8 cellular contexts compared by ENCODE assay signal in genomic region chr3:140128217-140129137, GRCh38.
DNase-seq lines count a peak whose midpoint lies in the region; ATAC-seq lines count a peak whose summit lies in the region.

No MANE protein-coding gene starts in this region.

- no peaks in the 10 kb centered on the region for H3K4me1 Mint-ChIP-seq in activated naive CD8-positive, alpha-beta T cell treated with anti-CD3 and anti-CD28 coated beads, Interleukin-2, amount 10 ng/mL, durations not matched to agents 7 days and 5 days

- no peak overlapping the region for H3K4me3 Mint-ChIP-seq in activated naive CD8-positive, alpha-beta T cell treated with anti-CD3 and anti-CD28 coated beads, Interleukin-2, amount 10 ng/mL, durations not matched to agents 7 days and 5 days

- no peaks in the 10 kb centered on the region for H3K27me3 Mint-ChIP-seq in activated naive CD8-positive, alpha-beta T cell treated with anti-CD3 and anti-CD28 coated beads, Interleukin-2, amount 10 ng/mL, durations not matched to agents 7 days and 5 days

- intact Hi-C loops in left colon (cut with DNase I, micrococcal nuclease) = no loop called here

- DNase-seq in DMS53 (lab: John Stamatoyannopoulos, UW) (peak; percentile 67), MV-4-11 (lab: John Stamatoyannopoulos, UW) (peak; percentile 37), left colon (peak in 1 of 2 donors; percentile 47), NCI-H187 treated with DMSO at 0.1 percent for 48 hours (lab: John Stamatoyannopoulos, UW) (no peak), Ammon's horn (ENCODE audit: low spot score) (no peak)
- DNase-seq in activated naive CD8-positive, alpha-beta T cell treated with anti-CD3 and anti-CD28 coated beads, Interleukin-2, amount 10 ng/mL, durations not matched to agents 7 days and 5 days = peak; percentile 30

- ATAC-seq in GM19452 (IDR thresholded peaks at IDR 0.05; ENCODE audit: unreplicated experiment) (peak; percentile 60), left colon (peak; percentile 52), GM18498 (IDR thresholded peaks at IDR 0.05; ENCODE audit: unreplicated experiment) (no peak)
- no peak for ATAC-seq in activated naive CD8-positive, alpha-beta T cell treated with anti-CD3 and anti-CD28 coated beads, Interleukin-2, amount 10 ng/mL, durations not matched to agents 7 days and 5 days (ENCODE audit: low read depth)

- no peak overlapping the region for H3K27ac Mint-ChIP-seq in activated naive CD8-positive, alpha-beta T cell treated with anti-CD3 and anti-CD28 coated beads, Interleukin-2, amount 10 ng/mL, durations not matched to agents 7 days and 5 days

- no peaks in the 10 kb centered on the region for H3K9me3 Mint-ChIP-seq in activated naive CD8-positive, alpha-beta T cell treated with anti-CD3 and anti-CD28 coated beads, Interleukin-2, amount 10 ng/mL, durations not matched to agents 7 days and 5 days

- no peaks in the 10 kb centered on the region for H3K36me3 Mint-ChIP-seq in activated naive CD8-positive, alpha-beta T cell treated with anti-CD3 and anti-CD28 coated beads, Interleukin-2, amount 10 ng/mL, durations not matched to agents 7 days and 5 days

- POLR2A ChIA-PET in activated naive CD8-positive, alpha-beta T cell treated with anti-CD3 and anti-CD28 coated beads, Interleukin-2, amount 10 ng/mL, durations not matched to agents 7 days and 5 days (lab: Charles Lee) = no interaction called here

Comparison
In these comparisons a context has a peak if more than half of its experiments do, and no peak if none do; other contexts are left out.
1. DNase-seq: peak in DMS53 (single experiment), MV-4-11 (single experiment) and activated naive CD8-positive, alpha-beta T cell treated with anti-CD3 and anti-CD28 coated beads, Interleukin-2, amount 10 ng/mL, durations not matched to agents 7 days and 5 days (single experiment); none in NCI-H187 treated with DMSO at 0.1 percent for 48 hours (single experiment) and Ammon's horn (single experiment).
2. ATAC-seq: peak in GM19452 (single experiment) and left colon (single experiment); none in activated naive CD8-positive, alpha-beta T cell treated with anti-CD3 and anti-CD28 coated beads, Interleukin-2, amount 10 ng/mL, durations not matched to agents 7 days and 5 days (single experiment) and GM18498 (single experiment).